Comparison of ENCODE assay signal across 1 cellular context in the genomic region with DNA sequence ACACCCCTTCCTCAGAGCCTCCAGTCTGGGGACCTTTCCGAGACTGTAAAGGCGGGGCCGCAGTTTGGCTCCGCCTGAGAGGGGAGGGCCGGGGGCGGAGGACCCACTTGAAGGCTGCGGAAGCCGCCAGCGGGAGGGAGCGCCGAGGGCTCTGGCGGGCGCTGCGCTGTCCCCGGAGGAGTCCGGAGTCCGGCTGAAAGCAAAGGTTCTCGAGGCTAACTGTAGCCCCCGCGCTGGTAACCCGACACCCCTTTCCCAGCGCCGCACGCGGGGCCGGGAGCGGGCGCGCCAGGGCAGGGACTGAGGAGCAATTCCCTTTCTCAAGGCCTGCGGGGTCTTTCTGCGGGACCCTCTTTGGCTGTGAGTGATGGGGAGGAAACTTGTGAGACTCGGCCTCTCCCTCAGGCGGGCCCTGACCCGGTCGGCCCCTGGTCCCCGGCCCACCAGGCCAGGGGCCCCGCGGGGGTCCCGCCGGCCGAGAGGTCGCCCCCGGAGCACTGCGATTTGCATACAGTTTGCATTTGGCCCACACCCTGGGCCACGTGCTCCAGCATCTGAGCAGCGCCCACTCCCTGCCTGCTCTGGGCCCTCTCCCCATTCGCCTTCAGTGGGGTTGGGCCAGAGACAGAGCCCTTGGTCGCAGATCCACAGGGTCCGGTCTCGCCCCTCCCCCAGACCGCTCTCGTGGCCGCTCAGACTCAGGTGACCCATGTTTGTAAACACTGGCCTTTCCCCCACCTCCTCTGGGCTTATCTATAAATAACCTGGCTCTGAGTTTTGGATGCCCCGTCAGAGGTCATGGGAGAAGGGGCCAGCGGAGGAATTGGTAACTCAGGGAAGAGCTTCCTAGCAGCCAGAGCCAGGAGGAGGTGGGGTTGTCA.
TF ChIP-seq lines count a peak whose summit lies in the region.

No MANE protein-coding gene starts in this region.

TF ChIP-seq in HepG2, 621 proteins besides CTCF, POLR2A, EP300 and RAD21 (continued from another document and continues in another):
- TF ChIP-seq, protein P1, sequence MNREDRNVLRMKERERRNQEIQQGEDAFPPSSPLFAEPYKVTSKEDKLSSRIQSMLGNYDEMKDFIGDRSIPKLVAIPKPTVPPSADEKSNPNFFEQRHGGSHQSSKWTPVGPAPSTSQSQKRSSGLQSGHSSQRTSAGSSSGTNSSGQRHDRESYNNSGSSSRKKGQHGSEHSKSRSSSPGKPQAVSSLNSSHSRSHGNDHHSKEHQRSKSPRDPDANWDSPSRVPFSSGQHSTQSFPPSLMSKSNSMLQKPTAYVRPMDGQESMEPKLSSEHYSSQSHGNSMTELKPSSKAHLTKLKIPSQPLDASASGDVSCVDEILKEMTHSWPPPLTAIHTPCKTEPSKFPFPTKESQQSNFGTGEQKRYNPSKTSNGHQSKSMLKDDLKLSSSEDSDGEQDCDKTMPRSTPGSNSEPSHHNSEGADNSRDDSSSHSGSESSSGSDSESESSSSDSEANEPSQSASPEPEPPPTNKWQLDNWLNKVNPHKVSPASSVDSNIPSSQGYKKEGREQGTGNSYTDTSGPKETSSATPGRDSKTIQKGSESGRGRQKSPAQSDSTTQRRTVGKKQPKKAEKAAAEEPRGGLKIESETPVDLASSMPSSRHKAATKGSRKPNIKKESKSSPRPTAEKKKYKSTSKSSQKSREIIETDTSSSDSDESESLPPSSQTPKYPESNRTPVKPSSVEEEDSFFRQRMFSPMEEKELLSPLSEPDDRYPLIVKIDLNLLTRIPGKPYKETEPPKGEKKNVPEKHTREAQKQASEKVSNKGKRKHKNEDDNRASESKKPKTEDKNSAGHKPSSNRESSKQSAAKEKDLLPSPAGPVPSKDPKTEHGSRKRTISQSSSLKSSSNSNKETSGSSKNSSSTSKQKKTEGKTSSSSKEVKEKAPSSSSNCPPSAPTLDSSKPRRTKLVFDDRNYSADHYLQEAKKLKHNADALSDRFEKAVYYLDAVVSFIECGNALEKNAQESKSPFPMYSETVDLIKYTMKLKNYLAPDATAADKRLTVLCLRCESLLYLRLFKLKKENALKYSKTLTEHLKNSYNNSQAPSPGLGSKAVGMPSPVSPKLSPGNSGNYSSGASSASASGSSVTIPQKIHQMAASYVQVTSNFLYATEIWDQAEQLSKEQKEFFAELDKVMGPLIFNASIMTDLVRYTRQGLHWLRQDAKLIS (CRISPR knock-in tag; IDR thresholded peaks at IDR 0.05) = no peak
- peak; percentile 40 for TF ChIP-seq AGO2 (optimal IDR thresholded peaks at IDR 0.05; ENCODE audit: low read depth, low read length)
- TF ChIP-seq, protein P2, sequence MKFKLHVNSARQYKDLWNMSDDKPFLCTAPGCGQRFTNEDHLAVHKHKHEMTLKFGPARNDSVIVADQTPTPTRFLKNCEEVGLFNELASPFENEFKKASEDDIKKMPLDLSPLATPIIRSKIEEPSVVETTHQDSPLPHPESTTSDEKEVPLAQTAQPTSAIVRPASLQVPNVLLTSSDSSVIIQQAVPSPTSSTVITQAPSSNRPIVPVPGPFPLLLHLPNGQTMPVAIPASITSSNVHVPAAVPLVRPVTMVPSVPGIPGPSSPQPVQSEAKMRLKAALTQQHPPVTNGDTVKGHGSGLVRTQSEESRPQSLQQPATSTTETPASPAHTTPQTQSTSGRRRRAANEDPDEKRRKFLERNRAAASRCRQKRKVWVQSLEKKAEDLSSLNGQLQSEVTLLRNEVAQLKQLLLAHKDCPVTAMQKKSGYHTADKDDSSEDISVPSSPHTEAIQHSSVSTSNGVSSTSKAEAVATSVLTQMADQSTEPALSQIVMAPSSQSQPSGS (CRISPR knock-in tag; IDR thresholded peaks at IDR 0.05) = no peak
- no peak for TF ChIP-seq SRSF4 (IDR thresholded peaks at IDR 0.05; ENCODE audit: low read depth, low read length, poor library complexity, severe bottlenecking)
- TF ChIP-seq RARG (CRISPR knock-in tag; IDR thresholded peaks at IDR 0.05; ENCODE audit: low read depth) = no peak
- no peak for TF ChIP-seq GPN1 (CRISPR knock-in tag; IDR thresholded peaks at IDR 0.05; ENCODE audit: borderline replicate concordance)
- TF ChIP-seq SP4 (CRISPR knock-in tag; IDR thresholded peaks at IDR 0.05) = peak; percentile 77
- TF ChIP-seq MXI1 (IDR thresholded peaks at IDR 0.05; ENCODE audit: borderline replicate concordance, low read depth, low read length) = no peak
- no peak; the same call in 1 of the 2 replicates for TF ChIP-seq SOX5 (CRISPR knock-in tag; IDR thresholded peaks at IDR 0.05; ENCODE audit: borderline replicate concordance)
- TF ChIP-seq PITX1 (CRISPR knock-in tag; IDR thresholded peaks at IDR 0.05) = no peak
- TF ChIP-seq TBL1XR1 (IDR thresholded peaks at IDR 0.05; ENCODE audit: borderline replicate concordance, low read length, partially characterized antibody) = no peak
- TF ChIP-seq, protein P3, sequence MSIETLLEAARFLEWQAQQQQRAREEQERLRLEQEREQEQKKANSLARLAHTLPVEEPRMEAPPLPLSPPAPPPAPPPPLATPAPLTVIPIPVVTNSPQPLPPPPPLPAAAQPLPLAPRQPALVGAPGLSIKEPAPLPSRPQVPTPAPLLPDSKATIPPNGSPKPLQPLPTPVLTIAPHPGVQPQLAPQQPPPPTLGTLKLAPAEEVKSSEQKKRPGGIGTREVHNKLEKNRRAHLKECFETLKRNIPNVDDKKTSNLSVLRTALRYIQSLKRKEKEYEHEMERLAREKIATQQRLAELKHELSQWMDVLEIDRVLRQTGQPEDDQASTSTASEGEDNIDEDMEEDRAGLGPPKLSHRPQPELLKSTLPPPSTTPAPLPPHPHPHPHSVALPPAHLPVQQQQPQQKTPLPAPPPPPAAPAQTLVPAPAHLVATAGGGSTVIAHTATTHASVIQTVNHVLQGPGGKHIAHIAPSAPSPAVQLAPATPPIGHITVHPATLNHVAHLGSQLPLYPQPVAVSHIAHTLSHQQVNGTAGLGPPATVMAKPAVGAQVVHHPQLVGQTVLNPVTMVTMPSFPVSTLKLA (IDR thresholded peaks at IDR 0.05) = no peak
- peak; percentile 27; the same call in 1 of the 2 replicates for TF ChIP-seq ZSCAN21 (CRISPR knock-in tag; IDR thresholded peaks at IDR 0.05; ENCODE audit: borderline replicate concordance)
- no peak for TF ChIP-seq NCOA2 (CRISPR knock-in tag; IDR thresholded peaks at IDR 0.05)
- TF ChIP-seq, protein P4, sequence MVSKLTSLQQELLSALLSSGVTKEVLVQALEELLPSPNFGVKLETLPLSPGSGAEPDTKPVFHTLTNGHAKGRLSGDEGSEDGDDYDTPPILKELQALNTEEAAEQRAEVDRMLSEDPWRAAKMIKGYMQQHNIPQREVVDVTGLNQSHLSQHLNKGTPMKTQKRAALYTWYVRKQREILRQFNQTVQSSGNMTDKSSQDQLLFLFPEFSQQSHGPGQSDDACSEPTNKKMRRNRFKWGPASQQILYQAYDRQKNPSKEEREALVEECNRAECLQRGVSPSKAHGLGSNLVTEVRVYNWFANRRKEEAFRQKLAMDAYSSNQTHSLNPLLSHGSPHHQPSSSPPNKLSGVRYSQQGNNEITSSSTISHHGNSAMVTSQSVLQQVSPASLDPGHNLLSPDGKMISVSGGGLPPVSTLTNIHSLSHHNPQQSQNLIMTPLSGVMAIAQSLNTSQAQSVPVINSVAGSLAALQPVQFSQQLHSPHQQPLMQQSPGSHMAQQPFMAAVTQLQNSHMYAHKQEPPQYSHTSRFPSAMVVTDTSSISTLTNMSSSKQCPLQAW (CRISPR knock-in tag; IDR thresholded peaks at IDR 0.05) = 0 out of 2 replicates have a peak, but pooled peaks have one; percentile 28
- TF ChIP-seq SPEN (CRISPR knock-in tag; IDR thresholded peaks at IDR 0.05; ENCODE audit: low read depth) = peak; percentile 82; the same call in 1 of the 2 replicates
- TF ChIP-seq ZNF260 (CRISPR knock-in tag; IDR thresholded peaks at IDR 0.05; ENCODE audit: borderline replicate concordance, low read depth) = no peak
- peak; percentile 49; the same call in 1 of the 2 replicates for TF ChIP-seq SIN3A (IDR thresholded peaks at IDR 0.05; ENCODE audit: borderline replicate concordance, low read depth, low read length)
- TF ChIP-seq, protein P5, sequence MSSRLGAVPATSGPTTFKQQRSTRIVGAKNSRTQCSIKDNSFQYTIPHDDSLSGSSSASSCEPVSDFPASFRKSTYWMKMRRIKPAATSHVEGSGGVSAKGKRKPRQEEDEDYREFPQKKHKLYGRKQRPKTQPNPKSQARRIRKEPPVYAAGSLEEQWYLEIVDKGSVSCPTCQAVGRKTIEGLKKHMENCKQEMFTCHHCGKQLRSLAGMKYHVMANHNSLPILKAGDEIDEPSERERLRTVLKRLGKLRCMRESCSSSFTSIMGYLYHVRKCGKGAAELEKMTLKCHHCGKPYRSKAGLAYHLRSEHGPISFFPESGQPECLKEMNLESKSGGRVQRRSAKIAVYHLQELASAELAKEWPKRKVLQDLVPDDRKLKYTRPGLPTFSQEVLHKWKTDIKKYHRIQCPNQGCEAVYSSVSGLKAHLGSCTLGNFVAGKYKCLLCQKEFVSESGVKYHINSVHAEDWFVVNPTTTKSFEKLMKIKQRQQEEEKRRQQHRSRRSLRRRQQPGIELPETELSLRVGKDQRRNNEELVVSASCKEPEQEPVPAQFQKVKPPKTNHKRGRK (CRISPR knock-in tag; IDR thresholded peaks at IDR 0.05) = no peak
- TF ChIP-seq HDAC6 (IDR thresholded peaks at IDR 0.05; ENCODE audit: low read depth, low read length) = no peak
- no peak for TF ChIP-seq ZNF660 (CRISPR knock-in tag; IDR thresholded peaks at IDR 0.05; ENCODE audit: borderline replicate concordance, low read depth)
- TF ChIP-seq, protein P6, sequence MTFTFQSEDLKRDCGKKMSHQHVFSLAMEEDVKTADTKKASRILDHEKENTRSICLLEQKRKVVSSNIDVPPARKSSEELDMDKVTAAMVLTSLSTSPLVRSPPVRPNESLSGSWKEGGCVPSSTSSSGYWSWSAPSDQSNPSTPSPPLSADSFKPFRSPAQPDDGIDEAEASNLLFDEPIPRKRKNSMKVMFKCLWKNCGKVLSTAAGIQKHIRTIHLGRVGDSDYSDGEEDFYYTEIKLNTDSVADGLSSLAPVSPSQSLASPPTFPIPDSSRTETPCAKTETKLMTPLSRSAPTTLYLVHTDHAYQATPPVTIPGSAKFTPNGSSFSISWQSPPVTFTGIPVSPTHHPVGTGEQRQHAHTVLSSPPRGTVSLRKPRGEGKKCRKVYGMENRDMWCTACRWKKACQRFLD (CRISPR knock-in tag; IDR thresholded peaks at IDR 0.05; ENCODE audit: borderline replicate concordance) = no peak
- TF ChIP-seq, protein P7, sequence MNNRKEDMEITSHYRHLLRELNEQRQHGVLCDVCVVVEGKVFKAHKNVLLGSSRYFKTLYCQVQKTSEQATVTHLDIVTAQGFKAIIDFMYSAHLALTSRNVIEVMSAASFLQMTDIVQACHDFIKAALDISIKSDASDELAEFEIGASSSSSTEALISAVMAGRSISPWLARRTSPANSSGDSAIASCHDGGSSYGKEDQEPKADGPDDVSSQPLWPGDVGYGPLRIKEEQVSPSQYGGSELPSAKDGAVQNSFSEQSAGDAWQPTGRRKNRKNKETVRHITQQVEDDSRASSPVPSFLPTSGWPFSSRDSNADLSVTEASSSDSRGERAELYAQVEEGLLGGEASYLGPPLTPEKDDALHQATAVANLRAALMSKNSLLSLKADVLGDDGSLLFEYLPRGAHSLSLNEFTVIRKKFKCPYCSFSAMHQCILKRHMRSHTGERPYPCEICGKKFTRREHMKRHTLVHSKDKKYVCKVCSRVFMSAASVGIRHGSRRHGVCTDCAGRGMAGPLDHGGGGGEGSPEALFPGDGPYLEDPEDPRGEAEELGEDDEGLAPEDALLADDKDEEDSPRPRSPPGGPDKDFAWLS (CRISPR knock-in tag; IDR thresholded peaks at IDR 0.05; ENCODE audit: borderline replicate concordance) = no peak
- TF ChIP-seq CBX2 (IDR thresholded peaks at IDR 0.05; ENCODE audit: low read depth, low read length) = no peak
- TF ChIP-seq CBX2 (CRISPR knock-in tag; IDR thresholded peaks at IDR 0.05; ENCODE audit: low read depth) = no peak
- TF ChIP-seq NFE2L1 (CRISPR knock-in tag; IDR thresholded peaks at IDR 0.05; ENCODE audit: borderline replicate concordance) = no peak
- TF ChIP-seq ISL2 (CRISPR knock-in tag; IDR thresholded peaks at IDR 0.05) = 0 out of 2 replicates have a peak, but pooled peaks have one; percentile 17
- TF ChIP-seq, protein P8, sequence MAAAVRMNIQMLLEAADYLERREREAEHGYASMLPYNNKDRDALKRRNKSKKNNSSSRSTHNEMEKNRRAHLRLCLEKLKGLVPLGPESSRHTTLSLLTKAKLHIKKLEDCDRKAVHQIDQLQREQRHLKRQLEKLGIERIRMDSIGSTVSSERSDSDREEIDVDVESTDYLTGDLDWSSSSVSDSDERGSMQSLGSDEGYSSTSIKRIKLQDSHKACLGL (CRISPR knock-in tag; IDR thresholded peaks at IDR 0.05) = peak; percentile 29; the same call in 1 of the 2 replicates
- TF ChIP-seq AGO1 (IDR thresholded peaks at IDR 0.05; ENCODE audit: low read depth, low read length, poor library complexity, severe bottlenecking) = no peak
- TF ChIP-seq FOXC1 (CRISPR knock-in tag; IDR thresholded peaks at IDR 0.05; ENCODE audit: borderline replicate concordance) = peak; percentile 41; the same call in 1 of the 2 replicates
- TF ChIP-seq ZBTB3 (CRISPR knock-in tag; IDR thresholded peaks at IDR 0.05; ENCODE audit: borderline replicate concordance, low read depth) = 0 out of 2 replicates have a peak, but pooled peaks have one; percentile 56
- 0 out of 2 replicates have a peak, but pooled peaks have one; percentile 70 for TF ChIP-seq ZNF160 (CRISPR knock-in tag; IDR thresholded peaks at IDR 0.05)
- no peak for TF ChIP-seq ZNF337 (CRISPR knock-in tag; IDR thresholded peaks at IDR 0.05; ENCODE audit: borderline replicate concordance, low read depth)
- TF ChIP-seq ZNF547 (CRISPR knock-in tag; IDR thresholded peaks at IDR 0.05) = no peak
- no peak for TF ChIP-seq XBP1 (CRISPR knock-in tag; IDR thresholded peaks at IDR 0.05)
- TF ChIP-seq ZNF446 (CRISPR knock-in tag; IDR thresholded peaks at IDR 0.05) = no peak; the same call in 1 of the 2 replicates
- TF ChIP-seq, protein P9, sequence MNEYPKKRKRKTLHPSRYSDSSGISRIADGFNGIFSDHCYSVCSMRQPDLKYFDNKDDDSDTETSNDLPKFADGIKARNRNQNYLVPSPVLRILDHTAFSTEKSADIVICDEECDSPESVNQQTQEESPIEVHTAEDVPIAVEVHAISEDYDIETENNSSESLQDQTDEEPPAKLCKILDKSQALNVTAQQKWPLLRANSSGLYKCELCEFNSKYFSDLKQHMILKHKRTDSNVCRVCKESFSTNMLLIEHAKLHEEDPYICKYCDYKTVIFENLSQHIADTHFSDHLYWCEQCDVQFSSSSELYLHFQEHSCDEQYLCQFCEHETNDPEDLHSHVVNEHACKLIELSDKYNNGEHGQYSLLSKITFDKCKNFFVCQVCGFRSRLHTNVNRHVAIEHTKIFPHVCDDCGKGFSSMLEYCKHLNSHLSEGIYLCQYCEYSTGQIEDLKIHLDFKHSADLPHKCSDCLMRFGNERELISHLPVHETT (CRISPR knock-in tag; conservative IDR thresholded peaks at IDR 0.05) = no peak
- TF ChIP-seq FOXJ3 (CRISPR knock-in tag; IDR thresholded peaks at IDR 0.05; ENCODE audit: borderline replicate concordance) = no peak
- TF ChIP-seq TOE1 (CRISPR knock-in tag; IDR thresholded peaks at IDR 0.05) = no peak
- no peak for TF ChIP-seq ZKSCAN1 (IDR thresholded peaks at IDR 0.05; ENCODE audit: low read length)
- TF ChIP-seq POLR2G (IDR thresholded peaks at IDR 0.05; ENCODE audit: low read depth, low read length) = peak; percentile 70
